In genomic region chr11:64245401-64245796, GRCh38 we compare ENCODE assay signal across 8 cellular contexts. TPM values are rescaled to one million over a fixed set of nuclear protein-coding genes. Genes with fewer than 3 reads are reported as not detected.
DNase-seq lines count a peak whose midpoint lies in the region; ATAC-seq, FAIRE-seq and TF ChIP-seq lines count a peak whose summit lies in the region.

No MANE protein-coding gene starts in this region.

- H3K9ac ChIP-seq in GM12878 (ENCODE audit: control insufficient read depth, insufficient read depth, low read length) = peak overlapping the region; percentile 92
- peak overlapping the region in 3 of 5 donors; percentile 54 to 75 (median 60) for H3K9ac ChIP-seq in subcutaneous abdominal adipose tissue (ENCODE audit: low read length in 5 of 5)

- TF ChIP-seq RAD21 in GM12878 (IDR thresholded peaks at IDR 0.05; ENCODE audit: insufficient read depth, low read depth, low read length) = no peak

- H3K36me3 Mint-ChIP-seq in CD8-positive, alpha-beta T cell = peaks cover 12% of the 10 kb centered on the region

- H3K79me2 ChIP-seq in GM12878 (ENCODE audit: control insufficient read depth, insufficient read depth, low read length) = peaks cover 38% of the 10 kb centered on the region

- peak overlapping the region; percentile 80 for H3K4me2 ChIP-seq in GM12878 (ENCODE audit: control insufficient read depth, insufficient read depth)

- no peaks in the 10 kb centered on the region for H3K9me3 Mint-ChIP-seq in CD8-positive, alpha-beta T cell

- CTCF ChIA-PET in CD8-positive, alpha-beta T cell (lab: Charles Lee) = interaction anchor here (0.6 to 14.8 kb wide), 9 partner anchors 9 to 781 kb away, joined by 3 to 152 read pairs (median 4); partner anchors contain the start of genes CATSPERZ, ESRRA, FERMT3 and NUDT22
- CTCF ChIA-PET in GM12878 (lab: Yijun Ruan, JAX) = interaction anchor here (1.0 to 6.2 kb wide), 7 partner anchors 24 to 60 kb away, joined by 3 to 66 read pairs (median 7); partner anchors contain the start of genes CATSPERZ and FERMT3

- peak in 6 of 7 experiments; percentile 20 to 75 (median 64) for DNase-seq in CD8-positive, alpha-beta T cell
- DNase-seq in NCI-H2196 (lab: John Stamatoyannopoulos, UW; ENCODE audit: unreplicated experiment) = peak; percentile 52
- DNase-seq in GM12878 (ENCODE audit: low read depth, low spot score) = no peak
- peak; percentile 46 for DNase-seq in kidney tubule cell (ENCODE audit: low spot score)
- DNase-seq in OCI-M2 (lab: John Stamatoyannopoulos, UW; ENCODE audit: unreplicated experiment) = no peak
- DNase-seq in NCI-H524 treated with DMSO at 0.1 percent for 48 hours (lab: John Stamatoyannopoulos, UW) = no peak
- DNase-seq in midbrain (lab: John Stamatoyannopoulos, UW) = no peak

- H3K9me3 ChIP-seq in CD8-positive, alpha-beta T cell (ENCODE audit: low read length) = no peaks in the 10 kb centered on the region
- H3K9me3 ChIP-seq in GM12878 (replicated peaks; ENCODE audit: control insufficient read depth, insufficient read depth, low read length) = no peaks in the 10 kb centered on the region
- H3K9me3 ChIP-seq in subcutaneous abdominal adipose tissue (ENCODE audit: control insufficient read depth in 5 of 5, low read length in 5 of 5) = no peaks in the 10 kb centered on the region

- no peak overlapping the region for H2AFZ ChIP-seq in GM12878 (ENCODE audit: control insufficient read depth, low read depth, low read length)

- in situ Hi-C loops in GM12878 (cut with MboI) = loop anchor here (25.0 kb wide), 1 partner anchor 1617 kb away; the partner anchor contains the start of genes CFL1, EFEMP2 and MUS81

- no peak for TF ChIP-seq CTCF in CD8-positive, alpha-beta T cell (IDR thresholded peaks at IDR 0.05)
- no peak for TF ChIP-seq CTCF in GM12878 (IDR thresholded peaks at IDR 0.05 in 2 of 3, conservative IDR thresholded peaks at IDR 0.05 in 1 of 3; ENCODE audit: control insufficient read depth in 2 of 3, extremely low read depth in 1 of 3, insufficient read depth in 1 of 3, low read depth in 3 of 3, low read length in 3 of 3)

- RAD21 ChIA-PET in GM12878 (lab: Charles Lee; ENCODE audit: unreplicated experiment) = interaction anchor here (0.6 to 8.6 kb wide), 6 partner anchors 8 to 110 kb away, joined by 3 to 104 read pairs (median 4); partner anchors contain the start of genes FERMT3, MACROD1 and VEGFB

- FAIRE-seq in GM12878 (lab: Jason Lieb, UNC) = peak; percentile 74

- H3K4me1 ChIP-seq in CD8-positive, alpha-beta T cell (ENCODE audit: insufficient read depth, low read length) = peaks cover 34% of the 10 kb centered on the region
- peaks cover 12% of the 10 kb centered on the region for H3K4me1 ChIP-seq in GM12878 (ENCODE audit: control insufficient read depth, insufficient read depth, low read length)
- peaks cover 8 to 60% (median 50%) of the 10 kb centered on the region in 5 donors for H3K4me1 ChIP-seq in subcutaneous abdominal adipose tissue (ENCODE audit: control insufficient read depth in 5 of 5, insufficient read depth in 5 of 5, low read length in 5 of 5)

- H4K20me1 ChIP-seq in GM12878 (ENCODE audit: control insufficient read depth, insufficient read depth) = no peaks in the 10 kb centered on the region

- H3K27ac ChIP-seq in CD8-positive, alpha-beta T cell (ENCODE audit: low read depth, low read length) = no peak overlapping the region
- H3K27ac ChIP-seq in GM12878 (ENCODE audit: control insufficient read depth, insufficient read depth) = peak overlapping the region; percentile 90
- peak overlapping the region; percentile 89 for H3K27ac ChIP-seq in subcutaneous abdominal adipose tissue (ENCODE audit: low read depth, low read length)

- intact Hi-C loops in CD8-positive, alpha-beta T cell (cut with DNase I, micrococcal nuclease) = loop anchor here in 1 of 2 experiments (10.0 kb wide), 1 partner anchor 261 kb away; the partner anchor contains the start of gene OTUB1
- intact Hi-C loops in GM12878 (cut with micrococcal nuclease; ENCODE audit: unreplicated experiment) = no loop called here

- no peaks in the 10 kb centered on the region for H3K27me3 Mint-ChIP-seq in CD8-positive, alpha-beta T cell (ENCODE audit: low read depth)

- H3K4me1 Mint-ChIP-seq in CD8-positive, alpha-beta T cell (ENCODE audit: low read depth) = peaks cover 39% of the 10 kb centered on the region

- no TSS peak for BruUV-seq in GM12878 (replicated peaks; lab: Mats Ljungman, UMichigan)

- H3K27me3 ChIP-seq in CD8-positive, alpha-beta T cell (ENCODE audit: insufficient read depth, low read length) = no peaks in the 10 kb centered on the region
- H3K27me3 ChIP-seq in GM12878 (replicated peaks in 1 of 2; ENCODE audit: control insufficient read depth in 2 of 2, insufficient read depth in 2 of 2, low read length in 1 of 2) = no peaks in the 10 kb centered on the region
- H3K27me3 ChIP-seq in subcutaneous abdominal adipose tissue (ENCODE audit: control insufficient read depth in 5 of 5, insufficient read depth in 4 of 5, low read length in 5 of 5) = peaks cover 0 to 7% (median 0%) of the 10 kb centered on the region in 5 donors

- TF ChIP-seq EP300 in GM12878 (IDR thresholded peaks at IDR 0.05; ENCODE audit: borderline replicate concordance in 1 of 2, control insufficient read depth in 1 of 2, low read depth in 2 of 2, low read length in 2 of 2) = no peak

- H3K4me3 Mint-ChIP-seq in CD8-positive, alpha-beta T cell = peak overlapping the region; percentile 83

- WGBS in GM12878 (ENCODE audit: insufficient coverage, insufficient replicate concordance, low lambda C conversion rate, missing lambda C conversion rate) = 3% methylated on average over 4 of the region's 6 CpGs

- H3K4me3 ChIP-seq in CD8-positive, alpha-beta T cell (ENCODE audit: low read depth, low read length) = peak overlapping the region; percentile 81
- H3K4me3 ChIP-seq in GM12878 (peak overlapping the region; percentile 91), subcutaneous abdominal adipose tissue (ENCODE audit: low read depth in 1 of 5, low read length in 5 of 5) (peak overlapping the region; percentile 56 to 73 (median 68))

- POLR2A ChIA-PET in CD8-positive, alpha-beta T cell (lab: Charles Lee) = interaction anchor here (0.8 to 9.4 kb wide), 11 partner anchors 10 to 1406 kb away, joined by 3 to 96 read pairs (median 5); partner anchors contain the start of genes BAD, ESRRA, FERMT3 and GPR137
- POLR2A ChIA-PET in GM12878 (lab: Charles Lee) = interaction anchor here (0.6 to 7.4 kb wide), 11 partner anchors 11 to 60 kb away, joined by 3 to 82 read pairs (median 6); partner anchors contain the start of genes BAD, DNAJC4, ESRRA and FERMT3

- H3K36me3 ChIP-seq in CD8-positive, alpha-beta T cell (ENCODE audit: insufficient read depth, low read length) = no peaks in the 10 kb centered on the region
- H3K36me3 ChIP-seq in GM12878 (ENCODE audit: control insufficient read depth in 2 of 2, insufficient read depth in 2 of 2, low read length in 1 of 2) (peaks cover 0 to 10% of the 10 kb centered on the region in 2 experiments; a peak in 2 of 4 replicates), subcutaneous abdominal adipose tissue (ENCODE audit: control insufficient read depth in 5 of 5, insufficient read depth in 5 of 5, low read length in 5 of 5) (peaks cover 0 to 15% (median 11%) of the 10 kb centered on the region in 5 donors)

- SMC1A ChIA-PET in GM12878 (lab: Charles Lee; ENCODE audit: uncharacterized antibody, unreplicated experiment) = interaction anchor here (1.1 to 2.0 kb wide), 3 partner anchors 12 to 41 kb away, joined by 4 to 7 read pairs (median 5); partner anchors contain the start of gene FERMT3

- TF ChIP-seq POLR2A in GM12878 (IDR thresholded peaks at IDR 0.05; ENCODE audit: low read depth, low read length) = no peak

- peak overlapping the region; percentile 82 for H3K27ac Mint-ChIP-seq in CD8-positive, alpha-beta T cell

- no peak for ATAC-seq in CD8-positive, alpha-beta T cell
- no peak for ATAC-seq in GM12878

RNA-seq across cellular contexts. Expression of gene PPP1R14B, which starts 1.3 kb away (rescaled TPM):
- total RNA-seq in CD8-positive, alpha-beta T cell = 10 to 100 TPM; 25.7 to 30.8 TPM
- total RNA-seq in GM12878 (2013; cell fraction: nucleolus; rRNA removed) = 10.7 and 13.0 TPM in 2 replicates
- 219 and 251 TPM in 2 replicates for total RNA-seq in GM12878 (2014; rRNA removed)
- total RNA-seq in GM12878 (2014; rRNA removed; fragmentation: Illumina TruSeq; extraction: Trizol) = 170 and 195 TPM in 2 replicates
- 264 and 283 TPM in 2 replicates for total RNA-seq in GM12878 (2021)
- polyA plus RNA-seq in GM12878 (2011; ENCODE audit: low read depth) = 46.9 TPM
- 75.7 and 138 TPM in 2 replicates for polyA plus RNA-seq in GM12878 (2011; rRNA removed)
- 154 and 216 TPM in 2 replicates for polyA plus RNA-seq in GM12878 (2011; cell fraction: cytosol; rRNA removed)
- 118 and 123 TPM in 2 replicates for polyA plus RNA-seq in GM12878 (2011; cell fraction: nucleus; rRNA removed)
- polyA plus RNA-seq in GM12878 (2012) = 119 TPM in 2 replicates
- polyA plus RNA-seq in GM12878 (2014; fragmentation: Illumina TruSeq; extraction: Trizol) = 42.7 and 109 TPM in 2 replicates
- 10 to 100 TPM in 1 of 2 experiments, 1 to 10 TPM in 1; 8.4 to 27.7 TPM for polyA plus RNA-seq in GM12878 (2014; fragmentation: Nextera tagmentation; extraction: Ambion mirVana)
- 222 and 270 TPM in 2 replicates for polyA plus RNA-seq in GM12878 (2014; rRNA removed)
- 10 to 100 TPM; 59.7 to 84.0 TPM for polyA plus RNA-seq in GM12878 (2016; fragmentation: Nextera tagmentation; extraction: Ambion mirVana)
- polyA minus RNA-seq in GM12878 (2011; rRNA and poly(A)+ RNA removed) = 29.3 and 51.8 TPM in 2 replicates
- 30.6 and 32.9 TPM in 2 replicates for polyA minus RNA-seq in GM12878 (2011; cell fraction: cytosol; rRNA and poly(A)+ RNA removed)
- polyA minus RNA-seq in GM12878 (2011; cell fraction: nucleus; rRNA and poly(A)+ RNA removed) = 12.5 and 20.9 TPM in 2 replicates

RNA-seq across cellular contexts. Expression of gene FKBP2, which starts 4.5 kb away (rescaled TPM):
- total RNA-seq in CD8-positive, alpha-beta T cell = 10 to 100 TPM; 19.4 TPM
- total RNA-seq in GM12878 (2013; cell fraction: nucleolus; rRNA removed) = 9.4 and 12.1 TPM in 2 replicates
- total RNA-seq in GM12878 (2014; rRNA removed) (47.8 and 62.4 TPM in 2 replicates), GM12878 (2014; rRNA removed; fragmentation: Illumina TruSeq; extraction: Trizol) (39.1 and 41.5 TPM in 2 replicates), GM12878 (2021) (31.6 and 37.1 TPM in 2 replicates)
- polyA plus RNA-seq in GM12878 (2011; ENCODE audit: low read depth) = 29.1 TPM
- polyA plus RNA-seq in GM12878 (2011; rRNA removed) (10.7 and 25.5 TPM in 2 replicates), GM12878 (2014; fragmentation: Illumina TruSeq; extraction: Trizol) (7.5 and 37.5 TPM in 2 replicates), GM12878 (2014; fragmentation: Nextera tagmentation; extraction: Ambion mirVana) (10 to 100 TPM in 1 of 2 experiments, 1 to 10 TPM in 1; 1.8 to 26.8 TPM), GM12878 (2014; rRNA removed) (58.6 and 61.9 TPM in 2 replicates), GM12878 (2016; fragmentation: Nextera tagmentation; extraction: Ambion mirVana) (10 to 100 TPM; 95.0 to 99.7 TPM)
- 39.3 and 59.8 TPM in 2 replicates for polyA plus RNA-seq in GM12878 (2011; cell fraction: cytosol; rRNA removed)
- 31.1 and 39.6 TPM in 2 replicates for polyA plus RNA-seq in GM12878 (2011; cell fraction: nucleus; rRNA removed)
- polyA plus RNA-seq in GM12878 (2012) = 61.8 and 77.4 TPM in 2 replicates
- polyA minus RNA-seq in GM12878 (2011; rRNA and poly(A)+ RNA removed) = 10.7 and 22.3 TPM in 2 replicates
- 14.9 and 15.4 TPM in 2 replicates for polyA minus RNA-seq in GM12878 (2011; cell fraction: cytosol; rRNA and poly(A)+ RNA removed)
- polyA minus RNA-seq in GM12878 (2011; cell fraction: nucleus; rRNA and poly(A)+ RNA removed) = 4.2 and 8.3 TPM in 2 replicates

RNA-seq across cellular contexts. Expression of gene PLCB3, which starts 5.9 kb away (rescaled TPM):
- total RNA-seq in CD8-positive, alpha-beta T cell = 1 to 10 TPM; 2.1 to 2.4 TPM
- 9.4 and 10.2 TPM in 2 replicates for total RNA-seq in GM12878 (2013; cell fraction: nucleolus; rRNA removed)
- total RNA-seq in GM12878 (2014; rRNA removed) (7.5 and 7.7 TPM in 2 replicates), GM12878 (2014; rRNA removed; fragmentation: Illumina TruSeq; extraction: Trizol) (2.8 and 3.3 TPM in 2 replicates), GM12878 (2021) (7.8 and 10.3 TPM in 2 replicates)
- 1.5 TPM for polyA plus RNA-seq in GM12878 (2011; ENCODE audit: low read depth)
- polyA plus RNA-seq in GM12878 (2011; rRNA removed) (2.0 and 3.2 TPM in 2 replicates), GM12878 (2014; fragmentation: Illumina TruSeq; extraction: Trizol) (1.1 and 3.6 TPM in 2 replicates), GM12878 (2014; fragmentation: Nextera tagmentation; extraction: Ambion mirVana) (under 1 TPM; 0.03 to 0.18 TPM), GM12878 (2014; rRNA removed) (7.3 and 7.6 TPM in 2 replicates), GM12878 (2016; fragmentation: Nextera tagmentation; extraction: Ambion mirVana) (1 to 10 TPM; 1.4 TPM)
- 3.8 and 4.1 TPM in 2 replicates for polyA plus RNA-seq in GM12878 (2011; cell fraction: cytosol; rRNA removed)
- 24.2 and 27.6 TPM in 2 replicates for polyA plus RNA-seq in GM12878 (2011; cell fraction: nucleus; rRNA removed)
- polyA plus RNA-seq in GM12878 (2012) = 5.1 and 5.5 TPM in 2 replicates
- polyA minus RNA-seq in GM12878 (2011; rRNA and poly(A)+ RNA removed) = 4.1 and 5.0 TPM in 2 replicates
- polyA minus RNA-seq in GM12878 (2011; cell fraction: cytosol; rRNA and poly(A)+ RNA removed) = 4.0 and 4.8 TPM in 2 replicates
- polyA minus RNA-seq in GM12878 (2011; cell fraction: nucleus; rRNA and poly(A)+ RNA removed) = 7.3 and 9.2 TPM in 2 replicates

RNA-seq across cellular contexts. Expression of gene VEGFB, which starts 11.0 kb away (rescaled TPM):
- total RNA-seq in CD8-positive, alpha-beta T cell = 10 to 100 TPM; 33.6 to 40.0 TPM
- 8.3 and 9.7 TPM in 2 replicates for total RNA-seq in GM12878 (2013; cell fraction: nucleolus; rRNA removed)
- 23.3 and 25.4 TPM in 2 replicates for total RNA-seq in GM12878 (2014; rRNA removed)
- total RNA-seq in GM12878 (2014; rRNA removed; fragmentation: Illumina TruSeq; extraction: Trizol) = 16.3 and 17.5 TPM in 2 replicates
- 75.8 and 81.7 TPM in 2 replicates for total RNA-seq in GM12878 (2021)
- 81.9 TPM for polyA plus RNA-seq in GM12878 (2011; ENCODE audit: low read depth)
- 8.4 and 11.1 TPM in 2 replicates for polyA plus RNA-seq in GM12878 (2011; rRNA removed)
- 15.2 and 15.4 TPM in 2 replicates for polyA plus RNA-seq in GM12878 (2011; cell fraction: cytosol; rRNA removed)
- 19.2 and 22.3 TPM in 2 replicates for polyA plus RNA-seq in GM12878 (2011; cell fraction: nucleus; rRNA removed)
- 116 and 119 TPM in 2 replicates for polyA plus RNA-seq in GM12878 (2012)
- polyA plus RNA-seq in GM12878 (2014; fragmentation: Illumina TruSeq; extraction: Trizol) = 17.0 and 24.2 TPM in 2 replicates
- 10 to 100 TPM in 1 of 2 experiments, 1 to 10 TPM in 1; 7.0 to 28.1 TPM for polyA plus RNA-seq in GM12878 (2014; fragmentation: Nextera tagmentation; extraction: Ambion mirVana)
- 32.8 and 46.0 TPM in 2 replicates for polyA plus RNA-seq in GM12878 (2014; rRNA removed)
- polyA plus RNA-seq in GM12878 (2016; fragmentation: Nextera tagmentation; extraction: Ambion mirVana) = 10 to 100 TPM; 12.4 to 12.7 TPM
- polyA minus RNA-seq in GM12878 (2011; rRNA and poly(A)+ RNA removed) = 5.7 and 7.5 TPM in 2 replicates
- 8.7 and 13.7 TPM in 2 replicates for polyA minus RNA-seq in GM12878 (2011; cell fraction: cytosol; rRNA and poly(A)+ RNA removed)
- 3.7 and 3.8 TPM in 2 replicates for polyA minus RNA-seq in GM12878 (2011; cell fraction: nucleus; rRNA and poly(A)+ RNA removed)

RNA-seq across cellular contexts. Expression of gene DNAJC4, which starts 15.1 kb away (rescaled TPM):
- 10 to 100 TPM; 33.2 to 36.3 TPM for total RNA-seq in CD8-positive, alpha-beta T cell
- 16.4 and 16.5 TPM in 2 replicates for total RNA-seq in GM12878 (2013; cell fraction: nucleolus; rRNA removed)
- total RNA-seq in GM12878 (2014; rRNA removed) (19.8 and 26.1 TPM in 2 replicates), GM12878 (2014; rRNA removed; fragmentation: Illumina TruSeq; extraction: Trizol) (19.3 and 22.5 TPM in 2 replicates), GM12878 (2021) (33.7 and 36.4 TPM in 2 replicates)
- 16.0 TPM for polyA plus RNA-seq in GM12878 (2011; ENCODE audit: low read depth)
- polyA plus RNA-seq in GM12878 (2011; rRNA removed) (22.4 and 33.9 TPM in 2 replicates), GM12878 (2014; fragmentation: Illumina TruSeq; extraction: Trizol) (12.0 and 27.8 TPM in 2 replicates), GM12878 (2014; fragmentation: Nextera tagmentation; extraction: Ambion mirVana) (1 to 10 TPM; 3.7 to 9.7 TPM), GM12878 (2014; rRNA removed) (64.9 and 70.6 TPM in 2 replicates), GM12878 (2016; fragmentation: Nextera tagmentation; extraction: Ambion mirVana) (10 to 100 TPM; 32.4 to 35.0 TPM)
- 25.4 and 48.0 TPM in 2 replicates for polyA plus RNA-seq in GM12878 (2011; cell fraction: cytosol; rRNA removed)
- polyA plus RNA-seq in GM12878 (2011; cell fraction: nucleus; rRNA removed) = 273 and 301 TPM in 2 replicates
- polyA plus RNA-seq in GM12878 (2012) = 47.6 and 50.2 TPM in 2 replicates
- 9.1 and 19.6 TPM in 2 replicates for polyA minus RNA-seq in GM12878 (2011; rRNA and poly(A)+ RNA removed)
- 8.3 and 11.1 TPM in 2 replicates for polyA minus RNA-seq in GM12878 (2011; cell fraction: cytosol; rRNA and poly(A)+ RNA removed)
- polyA minus RNA-seq in GM12878 (2011; cell fraction: nucleus; rRNA and poly(A)+ RNA removed) = 16.4 and 23.9 TPM in 2 replicates

Comparison
In these comparisons a context has a peak if more than half of its experiments do, and no peak if none do; other contexts are left out.
1. DNase-seq: peak in CD8-positive, alpha-beta T cell (6 of 7), NCI-H2196 (single experiment) and kidney tubule cell (single experiment); none in GM12878 (single experiment), OCI-M2 (single experiment), NCI-H524 treated with DMSO at 0.1 percent for 48 hours (single experiment) and midbrain (single experiment).
2. Peak in every context shown above with its lines, with median percentiles within 50 percentile points of each other: H3K4me3 ChIP-seq.